Comparison of ENCODE assay signal across 1 cellular context in genomic region chr20:59010995-59011873, GRCh38.
TF ChIP-seq lines count a peak whose summit lies in the region.

No MANE protein-coding gene starts in this region.

TF ChIP-seq in HepG2, 621 proteins besides CTCF, POLR2A, EP300 and RAD21 (continued from another document and continues in another):
- TF ChIP-seq, protein P1, sequence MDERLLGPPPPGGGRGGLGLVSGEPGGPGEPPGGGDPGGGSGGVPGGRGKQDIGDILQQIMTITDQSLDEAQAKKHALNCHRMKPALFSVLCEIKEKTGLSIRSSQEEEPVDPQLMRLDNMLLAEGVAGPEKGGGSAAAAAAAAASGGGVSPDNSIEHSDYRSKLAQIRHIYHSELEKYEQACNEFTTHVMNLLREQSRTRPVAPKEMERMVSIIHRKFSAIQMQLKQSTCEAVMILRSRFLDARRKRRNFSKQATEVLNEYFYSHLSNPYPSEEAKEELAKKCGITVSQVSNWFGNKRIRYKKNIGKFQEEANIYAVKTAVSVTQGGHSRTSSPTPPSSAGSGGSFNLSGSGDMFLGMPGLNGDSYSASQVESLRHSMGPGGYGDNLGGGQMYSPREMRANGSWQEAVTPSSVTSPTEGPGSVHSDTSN (CRISPR knock-in tag; IDR thresholded peaks at IDR 0.05): no peak
- no peak for TF ChIP-seq U2AF1 (optimal IDR thresholded peaks at IDR 0.05; ENCODE audit: low read depth, low read length)
- no peak for TF ChIP-seq ZNF296 (CRISPR knock-in tag; conservative IDR thresholded peaks at IDR 0.05)
- TF ChIP-seq ZNF619 (CRISPR knock-in tag; IDR thresholded peaks at IDR 0.05): no peak
- TF ChIP-seq MTA1 (CRISPR knock-in tag; IDR thresholded peaks at IDR 0.05; ENCODE audit: borderline replicate concordance): 0 out of 2 replicates have a peak, but pooled peaks have one; percentile 44
- TF ChIP-seq GMEB1 (CRISPR knock-in tag; IDR thresholded peaks at IDR 0.05; ENCODE audit: borderline replicate concordance): no peak
- TF ChIP-seq ZKSCAN8 (CRISPR knock-in tag; IDR thresholded peaks at IDR 0.05; ENCODE audit: borderline replicate concordance): no peak
- no peak for TF ChIP-seq AHDC1 (CRISPR knock-in tag; IDR thresholded peaks at IDR 0.05; ENCODE audit: borderline replicate concordance)
- TF ChIP-seq NFYC (CRISPR knock-in tag; IDR thresholded peaks at IDR 0.05): no peak
- TF ChIP-seq, protein P2, sequence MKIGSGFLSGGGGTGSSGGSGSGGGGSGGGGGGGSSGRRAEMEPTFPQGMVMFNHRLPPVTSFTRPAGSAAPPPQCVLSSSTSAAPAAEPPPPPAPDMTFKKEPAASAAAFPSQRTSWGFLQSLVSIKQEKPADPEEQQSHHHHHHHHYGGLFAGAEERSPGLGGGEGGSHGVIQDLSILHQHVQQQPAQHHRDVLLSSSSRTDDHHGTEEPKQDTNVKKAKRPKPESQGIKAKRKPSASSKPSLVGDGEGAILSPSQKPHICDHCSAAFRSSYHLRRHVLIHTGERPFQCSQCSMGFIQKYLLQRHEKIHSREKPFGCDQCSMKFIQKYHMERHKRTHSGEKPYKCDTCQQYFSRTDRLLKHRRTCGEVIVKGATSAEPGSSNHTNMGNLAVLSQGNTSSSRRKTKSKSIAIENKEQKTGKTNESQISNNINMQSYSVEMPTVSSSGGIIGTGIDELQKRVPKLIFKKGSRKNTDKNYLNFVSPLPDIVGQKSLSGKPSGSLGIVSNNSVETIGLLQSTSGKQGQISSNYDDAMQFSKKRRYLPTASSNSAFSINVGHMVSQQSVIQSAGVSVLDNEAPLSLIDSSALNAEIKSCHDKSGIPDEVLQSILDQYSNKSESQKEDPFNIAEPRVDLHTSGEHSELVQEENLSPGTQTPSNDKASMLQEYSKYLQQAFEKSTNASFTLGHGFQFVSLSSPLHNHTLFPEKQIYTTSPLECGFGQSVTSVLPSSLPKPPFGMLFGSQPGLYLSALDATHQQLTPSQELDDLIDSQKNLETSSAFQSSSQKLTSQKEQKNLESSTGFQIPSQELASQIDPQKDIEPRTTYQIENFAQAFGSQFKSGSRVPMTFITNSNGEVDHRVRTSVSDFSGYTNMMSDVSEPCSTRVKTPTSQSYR (CRISPR knock-in tag; IDR thresholded peaks at IDR 0.05; ENCODE audit: borderline replicate concordance): 0 out of 2 replicates have a peak, but pooled peaks have one; percentile 38
- no peak for TF ChIP-seq PCBP1 (IDR thresholded peaks at IDR 0.05; ENCODE audit: borderline replicate concordance, low read depth, low read length)
- no peak for TF ChIP-seq POLR2AphosphoS2 (IDR thresholded peaks at IDR 0.05; ENCODE audit: low read depth, low read length)
- no peak for TF ChIP-seq ZNF740 (CRISPR knock-in tag; IDR thresholded peaks at IDR 0.05)
- no peak for TF ChIP-seq ATRX (CRISPR knock-in tag; IDR thresholded peaks at IDR 0.05; ENCODE audit: borderline replicate concordance)
- TF ChIP-seq ZNF264 (CRISPR knock-in tag; IDR thresholded peaks at IDR 0.05): no peak; the same call in 1 of the 2 replicates
- no peak for TF ChIP-seq JDP2 (CRISPR knock-in tag; IDR thresholded peaks at IDR 0.05; ENCODE audit: borderline replicate concordance)
- TF ChIP-seq ETV6 (CRISPR knock-in tag; conservative IDR thresholded peaks at IDR 0.05): no peak
- no peak for TF ChIP-seq ZNF232 (CRISPR knock-in tag; IDR thresholded peaks at IDR 0.05; ENCODE audit: borderline replicate concordance)
- TF ChIP-seq IRX3 (CRISPR knock-in tag; IDR thresholded peaks at IDR 0.05; ENCODE audit: borderline replicate concordance, low read depth): no peak
- TF ChIP-seq, protein P3, sequence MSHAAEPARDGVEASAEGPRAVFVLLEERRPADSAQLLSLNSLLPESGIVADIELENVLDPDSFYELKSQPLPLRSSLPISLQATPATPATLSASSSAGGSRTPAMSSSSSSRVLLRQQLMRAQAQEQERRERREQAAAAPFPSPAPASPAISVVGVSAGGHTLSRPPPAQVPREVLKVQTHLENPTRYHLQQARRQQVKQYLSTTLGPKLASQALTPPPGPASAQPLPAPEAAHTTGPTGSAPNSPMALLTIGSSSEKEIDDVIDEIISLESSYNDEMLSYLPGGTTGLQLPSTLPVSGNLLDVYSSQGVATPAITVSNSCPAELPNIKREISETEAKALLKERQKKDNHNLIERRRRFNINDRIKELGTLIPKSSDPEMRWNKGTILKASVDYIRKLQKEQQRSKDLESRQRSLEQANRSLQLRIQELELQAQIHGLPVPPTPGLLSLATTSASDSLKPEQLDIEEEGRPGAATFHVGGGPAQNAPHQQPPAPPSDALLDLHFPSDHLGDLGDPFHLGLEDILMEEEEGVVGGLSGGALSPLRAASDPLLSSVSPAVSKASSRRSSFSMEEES (CRISPR knock-in tag; IDR thresholded peaks at IDR 0.05): 0 out of 2 replicates have a peak, but pooled peaks have one; percentile 29
- TF ChIP-seq, protein P4, sequence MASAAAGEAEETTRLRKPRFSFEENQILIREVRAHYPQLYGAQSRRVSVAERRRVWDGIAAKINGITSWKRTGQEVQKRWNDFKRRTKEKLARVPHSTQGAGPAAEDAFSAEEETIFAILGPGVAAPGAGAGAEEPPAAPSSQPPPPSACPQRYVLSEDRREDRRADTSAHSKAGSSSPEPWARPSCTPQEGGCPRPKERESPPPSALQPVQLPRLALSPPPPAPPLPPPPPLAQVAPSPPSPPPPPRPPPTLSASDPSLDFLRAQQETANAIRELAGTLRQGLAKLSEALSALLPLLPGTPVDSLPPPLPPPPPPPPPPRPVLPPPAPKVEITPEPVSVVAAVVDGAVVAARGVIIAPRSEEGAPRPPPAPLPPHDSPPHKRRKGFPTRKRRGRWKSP (CRISPR knock-in tag; IDR thresholded peaks at IDR 0.05): no peak
- no peak for TF ChIP-seq ELF1 (CRISPR knock-in tag; IDR thresholded peaks at IDR 0.05)
- TF ChIP-seq, protein P5, sequence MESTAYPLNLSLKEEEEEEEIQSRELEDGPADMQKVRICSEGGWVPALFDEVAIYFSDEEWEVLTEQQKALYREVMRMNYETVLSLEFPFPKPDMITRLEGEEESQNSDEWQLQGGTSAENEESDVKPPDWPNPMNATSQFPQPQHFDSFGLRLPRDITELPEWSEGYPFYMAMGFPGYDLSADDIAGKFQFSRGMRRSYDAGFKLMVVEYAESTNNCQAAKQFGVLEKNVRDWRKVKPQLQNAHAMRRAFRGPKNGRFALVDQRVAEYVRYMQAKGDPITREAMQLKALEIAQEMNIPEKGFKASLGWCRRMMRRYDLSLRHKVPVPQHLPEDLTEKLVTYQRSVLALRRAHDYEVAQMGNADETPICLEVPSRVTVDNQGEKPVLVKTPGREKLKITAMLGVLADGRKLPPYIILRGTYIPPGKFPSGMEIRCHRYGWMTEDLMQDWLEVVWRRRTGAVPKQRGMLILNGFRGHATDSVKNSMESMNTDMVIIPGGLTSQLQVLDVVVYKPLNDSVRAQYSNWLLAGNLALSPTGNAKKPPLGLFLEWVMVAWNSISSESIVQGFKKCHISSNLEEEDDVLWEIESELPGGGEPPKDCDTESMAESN (CRISPR knock-in tag; conservative IDR thresholded peaks at IDR 0.05): no peak
- TF ChIP-seq POLR2G (IDR thresholded peaks at IDR 0.05; ENCODE audit: low read depth, low read length): no peak
- no peak for TF ChIP-seq ZNF773 (CRISPR knock-in tag; IDR thresholded peaks at IDR 0.05; ENCODE audit: borderline replicate concordance)
- no peak for TF ChIP-seq ARNT (IDR thresholded peaks at IDR 0.05)
- TF ChIP-seq TEAD3 (CRISPR knock-in tag; optimal IDR thresholded peaks at IDR 0.05; ENCODE audit: borderline replicate concordance): peak; percentile 85
- no peak for TF ChIP-seq SNAPC2 (CRISPR knock-in tag; IDR thresholded peaks at IDR 0.05)
- no peak for TF ChIP-seq ZFP90 (CRISPR knock-in tag; IDR thresholded peaks at IDR 0.05; ENCODE audit: borderline replicate concordance)
- no peak for TF ChIP-seq ZNF766 (CRISPR knock-in tag; IDR thresholded peaks at IDR 0.05; ENCODE audit: borderline replicate concordance)
- TF ChIP-seq, protein P6, sequence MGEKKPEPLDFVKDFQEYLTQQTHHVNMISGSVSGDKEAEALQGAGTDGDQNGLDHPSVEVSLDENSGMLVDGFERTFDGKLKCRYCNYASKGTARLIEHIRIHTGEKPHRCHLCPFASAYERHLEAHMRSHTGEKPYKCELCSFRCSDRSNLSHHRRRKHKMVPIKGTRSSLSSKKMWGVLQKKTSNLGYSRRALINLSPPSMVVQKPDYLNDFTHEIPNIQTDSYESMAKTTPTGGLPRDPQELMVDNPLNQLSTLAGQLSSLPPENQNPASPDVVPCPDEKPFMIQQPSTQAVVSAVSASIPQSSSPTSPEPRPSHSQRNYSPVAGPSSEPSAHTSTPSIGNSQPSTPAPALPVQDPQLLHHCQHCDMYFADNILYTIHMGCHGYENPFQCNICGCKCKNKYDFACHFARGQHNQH (CRISPR knock-in tag; IDR thresholded peaks at IDR 0.05): peak; percentile 33; the same call in 1 of the 2 replicates
- TF ChIP-seq HDAC2 (CRISPR knock-in tag; IDR thresholded peaks at IDR 0.05): peak; percentile 49; the same call in 1 of the 2 replicates
- TF ChIP-seq ZNF792 (CRISPR knock-in tag; IDR thresholded peaks at IDR 0.05): no peak
- TF ChIP-seq ZNF547 (CRISPR knock-in tag; IDR thresholded peaks at IDR 0.05): peak; percentile 69; the same call in 1 of the 2 replicates
- TF ChIP-seq ZNF660 (CRISPR knock-in tag; IDR thresholded peaks at IDR 0.05; ENCODE audit: borderline replicate concordance, low read depth): no peak
- TF ChIP-seq, protein P7, sequence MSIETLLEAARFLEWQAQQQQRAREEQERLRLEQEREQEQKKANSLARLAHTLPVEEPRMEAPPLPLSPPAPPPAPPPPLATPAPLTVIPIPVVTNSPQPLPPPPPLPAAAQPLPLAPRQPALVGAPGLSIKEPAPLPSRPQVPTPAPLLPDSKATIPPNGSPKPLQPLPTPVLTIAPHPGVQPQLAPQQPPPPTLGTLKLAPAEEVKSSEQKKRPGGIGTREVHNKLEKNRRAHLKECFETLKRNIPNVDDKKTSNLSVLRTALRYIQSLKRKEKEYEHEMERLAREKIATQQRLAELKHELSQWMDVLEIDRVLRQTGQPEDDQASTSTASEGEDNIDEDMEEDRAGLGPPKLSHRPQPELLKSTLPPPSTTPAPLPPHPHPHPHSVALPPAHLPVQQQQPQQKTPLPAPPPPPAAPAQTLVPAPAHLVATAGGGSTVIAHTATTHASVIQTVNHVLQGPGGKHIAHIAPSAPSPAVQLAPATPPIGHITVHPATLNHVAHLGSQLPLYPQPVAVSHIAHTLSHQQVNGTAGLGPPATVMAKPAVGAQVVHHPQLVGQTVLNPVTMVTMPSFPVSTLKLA (IDR thresholded peaks at IDR 0.05): no peak
